Comparison of ENCODE assay signal across 19 cellular contexts in the genomic region with DNA sequence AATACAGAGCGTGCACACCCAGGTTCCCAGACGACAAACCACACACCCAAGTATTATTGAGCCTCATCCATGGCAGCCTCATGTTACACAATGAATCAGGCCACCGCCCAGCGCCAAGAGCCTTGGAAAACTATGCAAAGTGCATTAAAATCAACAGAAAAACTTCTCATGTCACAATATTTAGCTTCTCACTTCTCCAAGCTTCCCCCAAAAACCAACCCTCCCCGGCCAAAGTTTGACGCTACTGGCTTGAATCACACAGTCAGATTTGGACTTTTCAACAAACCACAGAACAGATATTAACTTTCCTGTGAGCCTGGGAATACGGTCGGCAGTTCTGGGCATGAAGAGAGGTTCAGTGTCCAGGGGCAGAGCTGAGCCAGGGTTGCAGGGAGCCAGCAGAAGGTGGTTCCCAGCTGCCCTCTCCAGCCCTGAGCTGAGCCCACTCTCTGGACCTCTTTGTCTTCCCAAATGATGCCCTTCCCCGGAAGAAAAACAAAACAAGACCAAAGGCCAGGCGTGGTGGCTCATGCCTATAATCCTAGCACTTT.
DNase-seq lines count a peak whose midpoint lies in the region; ATAC-seq and TF ChIP-seq lines count a peak whose summit lies in the region.
"Had no signal": no experiment of that assay in that cellular context is flagged by ENCODE, and none has a peak within 500 bp of the region (broad histone marks: within the 10 kb centered on the region; RNA-seq: fewer than 3 reads in every experiment).

No MANE protein-coding gene starts in this region.

- TF ChIP-seq CTCF in breast epithelium (IDR thresholded peaks at IDR 0.05) (no peak), lung (IDR thresholded peaks at IDR 0.05; ENCODE audit: control extremely low read depth, extremely low read depth) (no peak), suprapubic skin (IDR thresholded peaks at IDR 0.05) (no peak), Peyer's patch (IDR thresholded peaks at IDR 0.05) (no peak)

- H3K4me1 ChIP-seq in breast epithelium (no peaks in the 10 kb centered on the region), lung (ENCODE audit: control insufficient read depth in 2 of 2, insufficient read depth in 2 of 2, low read length in 2 of 2) (peaks cover 0 to 3% of the 10 kb centered on the region in 2 donors), suprapubic skin (no peaks in the 10 kb centered on the region), Peyer's patch (no peaks in the 10 kb centered on the region)

- H3K27ac ChIP-seq in breast epithelium = peak overlapping the region; percentile 16 to 29
- H3K27ac ChIP-seq in lung (ENCODE audit: low read depth in 1 of 2, low read length in 1 of 2) = peak overlapping the region in 1 of 2 donors; percentile 81
- peak overlapping the region; percentile 36 for H3K27ac ChIP-seq in suprapubic skin
- H3K27ac ChIP-seq in Peyer's patch = no peak overlapping the region
- H3K27ac ChIP-seq: C4-2B, cardiac muscle cell, ovary had no signal

- ATAC-seq in lung (ENCODE audit: insufficient read depth, low FRiP score) (peak; percentile 44), HG03280 (IDR thresholded peaks at IDR 0.05; ENCODE audit: unreplicated experiment) (no peak)
- ATAC-seq: activated T-cell treated with anti-CD3 and anti-CD28 coated beads, Interleukin-2, amount 50 U/mL, for 4 hours had no signal

- H3K9me3 ChIP-seq in breast epithelium (no peaks in the 10 kb centered on the region), lung (ENCODE audit: control insufficient read depth in 2 of 2, insufficient read depth in 1 of 2, low read length in 1 of 2) (no peaks in the 10 kb centered on the region), suprapubic skin (no peaks in the 10 kb centered on the region), Peyer's patch (no peaks in the 10 kb centered on the region)
- H3K9me3 ChIP-seq: ovary had no signal

- peak; percentile 36 for DNase-seq in GM04504 (ENCODE audit: low read depth)
- DNase-seq in breast epithelium (ENCODE audit: low spot score in 2 of 2) = no peak
- peak; percentile 67 for DNase-seq in lung (ENCODE audit: low spot score)
- DNase-seq in suprapubic skin (ENCODE audit: low spot score in 2 of 2) = peak; percentile 74 to 84
- no peak for DNase-seq in stimulated activated naive CD4-positive, alpha-beta T cell treated with Interleukin-2 at 50 U/mL for 16 hours (lab: John Stamatoyannopoulos, UW)
- no peak for DNase-seq in Peyer's patch
- no peak for DNase-seq in superior temporal gyrus (ENCODE audit: extremely low spot score)
- DNase-seq: activated naive CD8-positive, alpha-beta T cell treated with anti-CD3 and anti-CD28 coated beads for 36 hours; activated T-cell treated with anti-CD3 and anti-CD28 coated beads, Interleukin-2, amount 50 U/mL, for 4 hours; effector CD8-positive, alpha-beta T cell; immature natural killer cell; NCI-H1694; NCI-H510A; ovary; stimulated activated CD4-positive, alpha-beta T cell treated with anti-CD3 and anti-CD28 coated beads, Interleukin-12 subunit alpha, Interleukin-12 subunit beta, amount 100 ng/mL, for 4 hours; stimulated activated naive CD4-positive, alpha-beta T cell had no signal

- no peaks in the 10 kb centered on the region for H3K27me3 ChIP-seq in breast epithelium
- no peaks in the 10 kb centered on the region for H3K27me3 ChIP-seq in lung (ENCODE audit: control insufficient read depth, insufficient read depth)
- H3K27me3 ChIP-seq in suprapubic skin = peaks cover 8% of the 10 kb centered on the region
- no peaks in the 10 kb centered on the region for H3K27me3 ChIP-seq in Peyer's patch
- H3K27me3 ChIP-seq: cardiac muscle cell, ovary had no signal

- TF ChIP-seq POLR2A in breast epithelium (IDR thresholded peaks at IDR 0.05) = no peak
- no peak for TF ChIP-seq POLR2A in suprapubic skin (IDR thresholded peaks at IDR 0.05)
- no peak for TF ChIP-seq POLR2A in Peyer's patch (IDR thresholded peaks at IDR 0.05)

- 31 to 42% methylated on average over 10 of the region's 10 CpGs for WGBS in lung, 2 donors
- 58% methylated on average over 10 of the region's 10 CpGs for WGBS in suprapubic skin

- TF ChIP-seq EP300 in suprapubic skin (IDR thresholded peaks at IDR 0.05) = no peak

- H3K4me3 ChIP-seq in breast epithelium (no peak overlapping the region), lung (no peak overlapping the region), suprapubic skin (no peak overlapping the region), Peyer's patch (no peak overlapping the region)
- H3K4me3 ChIP-seq: cardiac muscle cell, ovary had no signal

- H3K36me3 ChIP-seq in breast epithelium (no peaks in the 10 kb centered on the region), lung (ENCODE audit: control insufficient read depth in 2 of 2, insufficient read depth in 2 of 2, low read length in 2 of 2) (no peaks in the 10 kb centered on the region), suprapubic skin (no peaks in the 10 kb centered on the region), Peyer's patch (no peaks in the 10 kb centered on the region)
- H3K36me3 ChIP-seq: cardiac muscle cell, ovary had no signal

- intact Hi-C loops in breast epithelium (cut with DNase I; ENCODE audit: low total_unique reads) = loop anchor here (5.0 kb wide), 1 partner anchor 702 kb away; no protein-coding TSS in a partner anchor

Comparison
In these comparisons a context has a peak if more than half of its experiments do, and no peak if none do; other contexts are left out.
1. DNase-seq: peak in GM04504 (single experiment), lung (single experiment) and suprapubic skin (2 of 2); none in breast epithelium (0 of 2), stimulated activated naive CD4-positive, alpha-beta T cell treated with Interleukin-2 at 50 U/mL for 16 hours (single experiment), Peyer's patch (0 of 3) and superior temporal gyrus (single experiment).
2. H3K27ac ChIP-seq: peak in breast epithelium (2 of 2) and suprapubic skin (single experiment); none in Peyer's patch (0 of 4).